ENCODE assay signal across 19 cellular contexts in genomic region chr2:210517169-210517693, GRCh38. TPM values are rescaled to one million over a fixed set of nuclear protein-coding genes. Genes with fewer than 3 reads are reported as not detected.
DNase-seq lines count a peak whose midpoint lies in the region; ATAC-seq and TF ChIP-seq lines count a peak whose summit lies in the region.
"Had no signal": no experiment of that assay in that cellular context is flagged by ENCODE, and none has a peak within 500 bp of the region (broad histone marks: within the 10 kb centered on the region; RNA-seq: fewer than 3 reads in every experiment).

No MANE protein-coding gene starts in this region.

- H3K4me1 ChIP-seq in colonic mucosa = no peaks in the 10 kb centered on the region
- H3K4me1 ChIP-seq: A549; BLaER1 treated with 17β-estradiol and CSF1 and Interleukin-3, amounts not matched to agents 10 nM and 100 nM; Caco-2 had no signal

- ATAC-seq in left colon (peak; percentile 84), sciatic nerve (no peak)
- ATAC-seq: A549; CD8-positive, alpha-beta T cell had no signal

- H3K9me3 ChIP-seq in colonic mucosa = no peaks in the 10 kb centered on the region
- H3K9me3 ChIP-seq: A549, Caco-2 had no signal

- H3K27ac ChIP-seq in colonic mucosa = no peak overlapping the region
- H3K27ac ChIP-seq: A549; BLaER1 treated with 17β-estradiol and CSF1 and Interleukin-3, amounts not matched to agents 10 nM and 100 nM; C4-2B had no signal

- H3K9ac ChIP-seq in colonic mucosa (ENCODE audit: low read depth in 2 of 2, low read length in 2 of 2) = no peak overlapping the region
- H3K9ac ChIP-seq: BLaER1 treated with 17β-estradiol and CSF1 and Interleukin-3, amounts not matched to agents 10 nM and 100 nM had no signal

- TF ChIP-seq CTCF in colonic mucosa (IDR thresholded peaks at IDR 0.05) = no peak

- H3K27me3 ChIP-seq in colonic mucosa = no peaks in the 10 kb centered on the region
- H3K27me3 ChIP-seq: BLaER1 treated with 17β-estradiol and CSF1 and Interleukin-3, amounts not matched to agents 10 nM and 100 nM had no signal

- no peaks in the 10 kb centered on the region for H3K36me3 ChIP-seq in colonic mucosa
- H3K36me3 ChIP-seq: BLaER1 treated with 17β-estradiol and CSF1 and Interleukin-3, amounts not matched to agents 10 nM and 100 nM had no signal

- intact Hi-C loops in colonic mucosa (cut with DNase I) = no loop called here
- intact Hi-C loops in left colon (cut with DNase I, micrococcal nuclease) = no loop called here
- intact Hi-C loops in sciatic nerve (cut with DNase I) = no loop called here

- H3K4me3 ChIP-seq in colonic mucosa = no peak overlapping the region
- H3K4me3 ChIP-seq: A549; BLaER1 treated with 17β-estradiol and CSF1 and Interleukin-3, amounts not matched to agents 10 nM and 100 nM had no signal

- DNase-seq in HuH-7 (ENCODE audit: low spot score) (peak; percentile 12), colonic mucosa (peak; percentile 27), left colon (peak in 1 of 2 donors; percentile 9), mucosa of gallbladder (ENCODE audit: low spot score) (peak; percentile 15), sciatic nerve (ENCODE audit: low spot score) (no peak), NOMO-1 (lab: John Stamatoyannopoulos, UW; ENCODE audit: unreplicated experiment in 2 of 2) (no peak), A172 (ENCODE audit: low spot score) (no peak)
- DNase-seq in activated effector memory CD4-positive, alpha-beta T cell treated with Interleukin-2 at 50 U/mL for 16 hours = no peak
- DNase-seq: 8988T; AML-193; Calu3; CD4-positive, alpha-beta T cell; CD8-positive, alpha-beta T cell; DMS79 treated with DMSO at 0.1 percent for 48 hours; GF-D8 had no signal

RNA-seq across cellular contexts. Expression of gene CPS1, which starts 39.2 kb away (rescaled TPM):
- 1 to 10 TPM; 2.7 to 3.3 TPM for total RNA-seq in colonic mucosa
- under 1 TPM; 0.18 to 0.70 TPM for total RNA-seq in left colon
- 5.5 TPM for total RNA-seq in mucosa of gallbladder
- 6.9 TPM for total RNA-seq in sciatic nerve
- total RNA-seq in A172 (2014; rRNA removed; shearing (Covaris generic)) = 28.8 and 50.7 TPM in 2 replicates

RNA-seq across cellular contexts. Expression of gene LANCL1, which starts 40.7 kb away (rescaled TPM):
- total RNA-seq in colonic mucosa (10 to 100 TPM; 24.2 to 27.0 TPM), left colon (10 to 100 TPM; 20.0 to 25.2 TPM), mucosa of gallbladder (48.0 TPM), sciatic nerve (46.0 TPM)
- total RNA-seq in A172 (2014; rRNA removed; shearing (Covaris generic)) = 60.2 and 71.0 TPM in 2 replicates

Comparison
In these comparisons a context has a peak if more than half of its experiments do, and no peak if none do; other contexts are left out.
1. DNase-seq: peak in HuH-7 (single experiment), colonic mucosa (single experiment) and mucosa of gallbladder (single experiment); none in activated effector memory CD4-positive, alpha-beta T cell treated with Interleukin-2 at 50 U/mL for 16 hours (single experiment), sciatic nerve (single experiment), NOMO-1 (0 of 2) and A172 (single experiment).